Comparison of ENCODE assay signal across 7 cellular contexts in genomic region chr17:4366312-4367063, GRCh38. TPM values are rescaled to one million over a fixed set of nuclear protein-coding genes. Genes with fewer than 3 reads are reported as not detected.
DNase-seq lines count a peak whose midpoint lies in the region; ATAC-seq, FAIRE-seq and TF ChIP-seq lines count a peak whose summit lies in the region.

Gene UBE2G1 (minus strand): TSS chr17:4366675. CDS start chr17:4366316, 359 bp downstream.

- FAIRE-seq in astrocyte (lab: Jason Lieb, UNC): peak; percentile 52

- H2AFZ ChIP-seq in astrocyte (ENCODE audit: low read depth, low read length): peak within 1 kb of the TSS; percentile 96

- H3K36me3 ChIP-seq in astrocyte (ENCODE audit: insufficient read depth, low read length): no peaks in the 10 kb centered on the region

- ATAC-seq in GM18502 (IDR thresholded peaks at IDR 0.05; ENCODE audit: poor library complexity, unreplicated experiment): peak; percentile 71
- ATAC-seq in HG02970 (IDR thresholded peaks at IDR 0.05; ENCODE audit: low FRiP score, unreplicated experiment): peak; percentile 60

- peak within 1 kb of the TSS; percentile 67 for H3K4me3 ChIP-seq in astrocyte (ENCODE audit: insufficient read depth, low read depth, low read length)

- H3K4me3 Mint-ChIP-seq in astrocyte (ENCODE audit: unreplicated experiment): peak within 1 kb of the TSS; percentile 78

- H3K4me1 Mint-ChIP-seq in astrocyte (ENCODE audit: low read depth, unreplicated experiment): peaks cover 2% of the 10 kb centered on the region

- no peaks in the 10 kb centered on the region for H3K27me3 ChIP-seq in astrocyte (ENCODE audit: insufficient read depth, low read length)

- peak within 1 kb of the TSS; percentile 85 for H3K27ac ChIP-seq in astrocyte (ENCODE audit: low read depth, low read length)

- no peaks in the 10 kb centered on the region for H3K27me3 Mint-ChIP-seq in astrocyte (ENCODE audit: low read depth, unreplicated experiment)

- H3K4me2 ChIP-seq in astrocyte (ENCODE audit: low read length): peak within 1 kb of the TSS; percentile 88

- peak; percentile 86 for DNase-seq in NCI-H2029 (lab: John Stamatoyannopoulos, UW)
- peak; percentile 96 for DNase-seq in T-helper 22 cell (ENCODE audit: low read depth)
- DNase-seq in astrocyte (ENCODE audit: low read depth): peak; percentile 81
- peak; percentile 97 for DNase-seq in hepatic stellate cell (ENCODE audit: low spot score)
- peak; percentile 87 for DNase-seq in renal cortical epithelial cell (ENCODE audit: low read depth)

- peaks cover 2% of the 10 kb centered on the region for H3K36me3 Mint-ChIP-seq in astrocyte (ENCODE audit: low read depth, unreplicated experiment)

- no peaks in the 10 kb centered on the region for H3K9me3 ChIP-seq in astrocyte (ENCODE audit: insufficient read depth, low read depth, low read length)

- H4K20me1 ChIP-seq in astrocyte (ENCODE audit: insufficient read depth, low read length): peaks cover 29% of the 10 kb centered on the region

- H3K27ac Mint-ChIP-seq in astrocyte (ENCODE audit: unreplicated experiment): peak within 1 kb of the TSS; percentile 91

- H3K79me2 ChIP-seq in astrocyte (ENCODE audit: insufficient read depth, low read length): peaks cover 49% of the 10 kb centered on the region

- TF ChIP-seq CTCF in astrocyte (IDR thresholded peaks at IDR 0.05; ENCODE audit: insufficient read depth, low read depth, low read length): no peak

- H3K9me3 Mint-ChIP-seq in astrocyte (ENCODE audit: unreplicated experiment): no peaks in the 10 kb centered on the region

- H3K9ac ChIP-seq in astrocyte (ENCODE audit: low read length): peak within 1 kb of the TSS; percentile 95

- H3K4me1 ChIP-seq in astrocyte (ENCODE audit: insufficient read depth, low read length): peaks cover 4% of the 10 kb centered on the region

RNA-seq across cellular contexts. Expression of gene UBE2G1, which starts in this region (rescaled TPM):
- total RNA-seq in astrocyte: 123 and 129 TPM in 2 replicates
- total RNA-seq in renal cortical epithelial cell: 49.5 and 70.1 TPM in 2 replicates

Comparison
In these comparisons a context has a peak if more than half of its experiments do, and no peak if none do; other contexts are left out.
1. Peak in every context shown above with its lines: DNase-seq, ATAC-seq, H3K4me3 ChIP-seq and H3K27ac ChIP-seq.